ENCODE assay signal across 10 cellular contexts in genomic region chr2:112181571-112182290, GRCh38. TPM values are rescaled to one million over a fixed set of nuclear protein-coding genes. Genes with fewer than 3 reads are reported as not detected.
DNase-seq lines count a peak whose midpoint lies in the region; ATAC-seq, FAIRE-seq and TF ChIP-seq lines count a peak whose summit lies in the region.
"Had no signal": no experiment of that assay in that cellular context is flagged by ENCODE, and none has a peak within 500 bp of the region (broad histone marks: within the 10 kb centered on the region; RNA-seq: fewer than 3 reads in every experiment).

No MANE protein-coding gene starts in this region.

- TF ChIP-seq CTCF in endothelial cell (IDR thresholded peaks at IDR 0.05; ENCODE audit: unreplicated experiment) = no peak
- no peak for TF ChIP-seq CTCF in uterus (IDR thresholded peaks at IDR 0.05)
- TF ChIP-seq CTCF in GM13977 (IDR thresholded peaks at IDR 0.05; ENCODE audit: extremely low read depth, insufficient read depth, missing control alignments) = no peak

- intact Hi-C loops in uterus (cut with DNase I; ENCODE audit: low total_unique reads) = no loop called here

- no peak overlapping the region for H3K4me3 Mint-ChIP-seq in endothelial cell (ENCODE audit: unreplicated experiment)
- H3K4me3 Mint-ChIP-seq: mesothelial cell of epicardium had no signal

- peaks cover 8% of the 10 kb centered on the region for H3K27me3 Mint-ChIP-seq in endothelial cell (ENCODE audit: unreplicated experiment)

- H3K27ac Mint-ChIP-seq in endothelial cell (ENCODE audit: unreplicated experiment) = no peak overlapping the region
- H3K27ac Mint-ChIP-seq: mesothelial cell of epicardium had no signal

- no peaks in the 10 kb centered on the region for H3K4me1 ChIP-seq in uterus
- H3K4me1 ChIP-seq: adrenal gland had no signal

- DNase-seq in NCI-H1092 treated with DMSO at 0.1 percent for 48 hours (lab: John Stamatoyannopoulos, UW) (peak; percentile 44), endothelial cell (ENCODE audit: low spot score) (peak; percentile 23), GM12892 (ENCODE audit: insufficient read length) (no peak), uterus (no peak), GM13977 (ENCODE audit: low spot score) (no peak)
- DNase-seq in activated CD4-positive, alpha-beta T cell treated with anti-CD3 and anti-CD28 coated beads for 4 hours = peak; percentile 74 to 75
- peak; percentile 71 for DNase-seq in stimulated activated CD4-positive, alpha-beta T cell treated with anti-CD3 and anti-CD28 coated beads, Interleukin-1b, Interleukin-23, amount 100 ng/mL, for 48 hours
- DNase-seq: adrenal gland had no signal

- no peak overlapping the region for H3K27ac ChIP-seq in uterus
- H3K27ac ChIP-seq: adrenal gland had no signal

- H3K36me3 ChIP-seq in uterus = no peaks in the 10 kb centered on the region
- H3K36me3 ChIP-seq: adrenal gland had no signal

- H3K36me3 Mint-ChIP-seq in endothelial cell (ENCODE audit: low read depth, unreplicated experiment) = no peaks in the 10 kb centered on the region
- H3K36me3 Mint-ChIP-seq: mesothelial cell of epicardium had no signal

- FAIRE-seq in GM12892 (lab: Jason Lieb, UNC) = no peak

- in situ Hi-C loops in GM13977 (cut with MboI; ENCODE audit: low pct_unique_long_range_greater_than_20kb, low sequenced_read_pairs, unreplicated experiment) = no loop called here

- H3K9me3 ChIP-seq in uterus = no peaks in the 10 kb centered on the region
- H3K9me3 ChIP-seq: adrenal gland had no signal

- H3K4me3 ChIP-seq in uterus = no peak overlapping the region
- H3K4me3 ChIP-seq: adrenal gland had no signal

- no peak for ATAC-seq in HG03565 (IDR thresholded peaks at IDR 0.05; ENCODE audit: unreplicated experiment)

- no peaks in the 10 kb centered on the region for H3K27me3 ChIP-seq in uterus

- TF ChIP-seq POLR2A in GM12892 (IDR thresholded peaks at IDR 0.05; ENCODE audit: low read depth, low read length) (no peak), uterus (IDR thresholded peaks at IDR 0.05) (no peak)

- H3K9me3 Mint-ChIP-seq in endothelial cell (ENCODE audit: unreplicated experiment) = no peaks in the 10 kb centered on the region

- peaks cover 9% of the 10 kb centered on the region for H3K4me1 Mint-ChIP-seq in endothelial cell (ENCODE audit: unreplicated experiment)
- H3K4me1 Mint-ChIP-seq: mesothelial cell of epicardium had no signal

RNA-seq across cellular contexts. Expression of gene FBLN7, which starts 43.5 kb away (rescaled TPM):
- total RNA-seq in endothelial cell (ENCODE audit: unreplicated experiment) = 0.36 TPM
- not detected for polyA plus RNA-seq in GM12892 (2012; ENCODE audit: missing spikeins)
- 10 to 100 TPM in 1 of 4 donors, 1 to 10 TPM in 3; 4.4 to 11.8 (median 7.9) TPM for total RNA-seq in uterus

Comparison
In these comparisons a context has a peak if more than half of its experiments do, and no peak if none do; other contexts are left out.
1. DNase-seq: peak in NCI-H1092 treated with DMSO at 0.1 percent for 48 hours (single experiment), activated CD4-positive, alpha-beta T cell treated with anti-CD3 and anti-CD28 coated beads for 4 hours (2 of 2), endothelial cell (single experiment) and stimulated activated CD4-positive, alpha-beta T cell treated with anti-CD3 and anti-CD28 coated beads, Interleukin-1b, Interleukin-23, amount 100 ng/mL, for 48 hours (single experiment); none in GM12892 (single experiment), uterus (0 of 2) and GM13977 (single experiment).